Comparison of ENCODE assay signal across 2 cellular contexts in genomic region chr2:215399067-215399716, GRCh38.
TF ChIP-seq lines count a peak whose summit lies in the region.

No MANE protein-coding gene starts in this region.

TF ChIP-seq in HepG2, 621 proteins besides CTCF, POLR2A, EP300 and RAD21 (continues in another document):
- TF ChIP-seq MIXL1 (CRISPR knock-in tag; IDR thresholded peaks at IDR 0.05), result no peak
- TF ChIP-seq, protein P1, sequence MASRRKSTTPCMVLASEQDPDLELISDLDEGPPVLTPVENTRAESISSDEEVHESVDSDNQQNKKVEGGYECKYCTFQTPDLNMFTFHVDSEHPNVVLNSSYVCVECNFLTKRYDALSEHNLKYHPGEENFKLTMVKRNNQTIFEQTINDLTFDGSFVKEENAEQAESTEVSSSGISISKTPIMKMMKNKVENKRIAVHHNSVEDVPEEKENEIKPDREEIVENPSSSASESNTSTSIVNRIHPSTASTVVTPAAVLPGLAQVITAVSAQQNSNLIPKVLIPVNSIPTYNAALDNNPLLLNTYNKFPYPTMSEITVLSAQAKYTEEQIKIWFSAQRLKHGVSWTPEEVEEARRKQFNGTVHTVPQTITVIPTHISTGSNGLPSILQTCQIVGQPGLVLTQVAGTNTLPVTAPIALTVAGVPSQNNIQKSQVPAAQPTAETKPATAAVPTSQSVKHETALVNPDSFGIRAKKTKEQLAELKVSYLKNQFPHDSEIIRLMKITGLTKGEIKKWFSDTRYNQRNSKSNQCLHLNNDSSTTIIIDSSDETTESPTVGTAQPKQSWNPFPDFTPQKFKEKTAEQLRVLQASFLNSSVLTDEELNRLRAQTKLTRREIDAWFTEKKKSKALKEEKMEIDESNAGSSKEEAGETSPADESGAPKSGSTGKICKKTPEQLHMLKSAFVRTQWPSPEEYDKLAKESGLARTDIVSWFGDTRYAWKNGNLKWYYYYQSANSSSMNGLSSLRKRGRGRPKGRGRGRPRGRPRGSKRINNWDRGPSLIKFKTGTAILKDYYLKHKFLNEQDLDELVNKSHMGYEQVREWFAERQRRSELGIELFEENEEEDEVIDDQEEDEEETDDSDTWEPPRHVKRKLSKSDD (CRISPR knock-in tag; IDR thresholded peaks at IDR 0.05; ENCODE audit: low read depth), result no peak
- TF ChIP-seq HIVEP1 (CRISPR knock-in tag; IDR thresholded peaks at IDR 0.05), result no peak
- no peak for TF ChIP-seq NR2C2 (CRISPR knock-in tag; IDR thresholded peaks at IDR 0.05; ENCODE audit: borderline replicate concordance)
- no peak for TF ChIP-seq STAG1 (CRISPR knock-in tag; IDR thresholded peaks at IDR 0.05)
- TF ChIP-seq ZNF235 (CRISPR knock-in tag; IDR thresholded peaks at IDR 0.05; ENCODE audit: borderline replicate concordance), result no peak
- no peak for TF ChIP-seq BRCA1 (CRISPR knock-in tag; IDR thresholded peaks at IDR 0.05)
- no peak for TF ChIP-seq NONO (IDR thresholded peaks at IDR 0.05)
- no peak for TF ChIP-seq NONO (CRISPR knock-in tag; conservative IDR thresholded peaks at IDR 0.05)
- no peak for TF ChIP-seq ZNF709 (CRISPR knock-in tag; IDR thresholded peaks at IDR 0.05)
- no peak for TF ChIP-seq MLX (CRISPR knock-in tag; IDR thresholded peaks at IDR 0.05)
- TF ChIP-seq HNRNPK (IDR thresholded peaks at IDR 0.05; ENCODE audit: low read depth, low read length, poor library complexity, severe bottlenecking), result no peak
- TF ChIP-seq ZNF782 (CRISPR knock-in tag; IDR thresholded peaks at IDR 0.05; ENCODE audit: borderline replicate concordance), result no peak
- TF ChIP-seq CHCHD3 (CRISPR knock-in tag; IDR thresholded peaks at IDR 0.05), result 0 out of 2 replicates have a peak, but pooled peaks have one; percentile 46
- 0 out of 2 replicates have a peak, but pooled peaks have one; percentile 27 for TF ChIP-seq CCDC6 (CRISPR knock-in tag; IDR thresholded peaks at IDR 0.05)
- TF ChIP-seq LCORL (IDR thresholded peaks at IDR 0.05), result no peak
- no peak for TF ChIP-seq LCORL (CRISPR knock-in tag; IDR thresholded peaks at IDR 0.05)
- TF ChIP-seq ZNF572 (CRISPR knock-in tag; IDR thresholded peaks at IDR 0.05), result no peak
- no peak for TF ChIP-seq HOXD1 (CRISPR knock-in tag; IDR thresholded peaks at IDR 0.05)
- TF ChIP-seq ZFP37 (CRISPR knock-in tag; IDR thresholded peaks at IDR 0.05; ENCODE audit: borderline replicate concordance), result no peak
- TF ChIP-seq, protein P2, sequence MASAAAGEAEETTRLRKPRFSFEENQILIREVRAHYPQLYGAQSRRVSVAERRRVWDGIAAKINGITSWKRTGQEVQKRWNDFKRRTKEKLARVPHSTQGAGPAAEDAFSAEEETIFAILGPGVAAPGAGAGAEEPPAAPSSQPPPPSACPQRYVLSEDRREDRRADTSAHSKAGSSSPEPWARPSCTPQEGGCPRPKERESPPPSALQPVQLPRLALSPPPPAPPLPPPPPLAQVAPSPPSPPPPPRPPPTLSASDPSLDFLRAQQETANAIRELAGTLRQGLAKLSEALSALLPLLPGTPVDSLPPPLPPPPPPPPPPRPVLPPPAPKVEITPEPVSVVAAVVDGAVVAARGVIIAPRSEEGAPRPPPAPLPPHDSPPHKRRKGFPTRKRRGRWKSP (CRISPR knock-in tag; IDR thresholded peaks at IDR 0.05), result no peak
- TF ChIP-seq SP5 (CRISPR knock-in tag; IDR thresholded peaks at IDR 0.05; ENCODE audit: borderline replicate concordance, low read depth), result 0 out of 2 replicates have a peak, but pooled peaks have one; percentile 8
- TF ChIP-seq SIN3B (IDR thresholded peaks at IDR 0.05; ENCODE audit: low read length), result no peak
- TF ChIP-seq ERF (CRISPR knock-in tag; IDR thresholded peaks at IDR 0.05), result 0 out of 2 replicates have a peak, but pooled peaks have one; percentile 35
- peak; percentile 100 for TF ChIP-seq RBM22 (optimal IDR thresholded peaks at IDR 0.05; ENCODE audit: low read length)
- TF ChIP-seq, protein P3, sequence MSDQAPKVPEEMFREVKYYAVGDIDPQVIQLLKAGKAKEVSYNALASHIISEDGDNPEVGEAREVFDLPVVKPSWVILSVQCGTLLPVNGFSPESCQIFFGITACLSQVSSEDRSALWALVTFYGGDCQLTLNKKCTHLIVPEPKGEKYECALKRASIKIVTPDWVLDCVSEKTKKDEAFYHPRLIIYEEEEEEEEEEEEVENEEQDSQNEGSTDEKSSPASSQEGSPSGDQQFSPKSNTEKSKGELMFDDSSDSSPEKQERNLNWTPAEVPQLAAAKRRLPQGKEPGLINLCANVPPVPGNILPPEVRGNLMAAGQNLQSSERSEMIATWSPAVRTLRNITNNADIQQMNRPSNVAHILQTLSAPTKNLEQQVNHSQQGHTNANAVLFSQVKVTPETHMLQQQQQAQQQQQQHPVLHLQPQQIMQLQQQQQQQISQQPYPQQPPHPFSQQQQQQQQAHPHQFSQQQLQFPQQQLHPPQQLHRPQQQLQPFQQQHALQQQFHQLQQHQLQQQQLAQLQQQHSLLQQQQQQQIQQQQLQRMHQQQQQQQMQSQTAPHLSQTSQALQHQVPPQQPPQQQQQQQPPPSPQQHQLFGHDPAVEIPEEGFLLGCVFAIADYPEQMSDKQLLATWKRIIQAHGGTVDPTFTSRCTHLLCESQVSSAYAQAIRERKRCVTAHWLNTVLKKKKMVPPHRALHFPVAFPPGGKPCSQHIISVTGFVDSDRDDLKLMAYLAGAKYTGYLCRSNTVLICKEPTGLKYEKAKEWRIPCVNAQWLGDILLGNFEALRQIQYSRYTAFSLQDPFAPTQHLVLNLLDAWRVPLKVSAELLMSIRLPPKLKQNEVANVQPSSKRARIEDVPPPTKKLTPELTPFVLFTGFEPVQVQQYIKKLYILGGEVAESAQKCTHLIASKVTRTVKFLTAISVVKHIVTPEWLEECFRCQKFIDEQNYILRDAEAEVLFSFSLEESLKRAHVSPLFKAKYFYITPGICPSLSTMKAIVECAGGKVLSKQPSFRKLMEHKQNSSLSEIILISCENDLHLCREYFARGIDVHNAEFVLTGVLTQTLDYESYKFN (CRISPR knock-in tag; conservative IDR thresholded peaks at IDR 0.05), result no peak
- peak; percentile 78 for TF ChIP-seq RBFOX2 (IDR thresholded peaks at IDR 0.05; ENCODE audit: low read depth, low read length)
- no peak for TF ChIP-seq ZNF546 (CRISPR knock-in tag; conservative IDR thresholded peaks at IDR 0.05)
- no peak for TF ChIP-seq ZNF567 (CRISPR knock-in tag; IDR thresholded peaks at IDR 0.05; ENCODE audit: borderline replicate concordance)
- TF ChIP-seq POLR2AphosphoS5 (IDR thresholded peaks at IDR 0.05; ENCODE audit: low read depth, low read length), result peak; percentile 54
- TF ChIP-seq AGO2 (optimal IDR thresholded peaks at IDR 0.05; ENCODE audit: low read depth, low read length), result peak; percentile 70
- TF ChIP-seq ZNF670 (CRISPR knock-in tag; IDR thresholded peaks at IDR 0.05; ENCODE audit: borderline replicate concordance), result no peak

TF ChIP-seq in endothelial cell of umbilical vein, 7 proteins besides CTCF, POLR2A, EP300 and RAD21:
- no peak for TF ChIP-seq FOS (IDR thresholded peaks at IDR 0.05; ENCODE audit: borderline replicate concordance, insufficient read depth, low read length)
- peak; percentile 18 for TF ChIP-seq POLR2AphosphoS5 (IDR thresholded peaks at IDR 0.05; ENCODE audit: insufficient read depth, low read depth, low read length)
